ENCODE assay signal across 8 cellular contexts in the genomic region with DNA sequence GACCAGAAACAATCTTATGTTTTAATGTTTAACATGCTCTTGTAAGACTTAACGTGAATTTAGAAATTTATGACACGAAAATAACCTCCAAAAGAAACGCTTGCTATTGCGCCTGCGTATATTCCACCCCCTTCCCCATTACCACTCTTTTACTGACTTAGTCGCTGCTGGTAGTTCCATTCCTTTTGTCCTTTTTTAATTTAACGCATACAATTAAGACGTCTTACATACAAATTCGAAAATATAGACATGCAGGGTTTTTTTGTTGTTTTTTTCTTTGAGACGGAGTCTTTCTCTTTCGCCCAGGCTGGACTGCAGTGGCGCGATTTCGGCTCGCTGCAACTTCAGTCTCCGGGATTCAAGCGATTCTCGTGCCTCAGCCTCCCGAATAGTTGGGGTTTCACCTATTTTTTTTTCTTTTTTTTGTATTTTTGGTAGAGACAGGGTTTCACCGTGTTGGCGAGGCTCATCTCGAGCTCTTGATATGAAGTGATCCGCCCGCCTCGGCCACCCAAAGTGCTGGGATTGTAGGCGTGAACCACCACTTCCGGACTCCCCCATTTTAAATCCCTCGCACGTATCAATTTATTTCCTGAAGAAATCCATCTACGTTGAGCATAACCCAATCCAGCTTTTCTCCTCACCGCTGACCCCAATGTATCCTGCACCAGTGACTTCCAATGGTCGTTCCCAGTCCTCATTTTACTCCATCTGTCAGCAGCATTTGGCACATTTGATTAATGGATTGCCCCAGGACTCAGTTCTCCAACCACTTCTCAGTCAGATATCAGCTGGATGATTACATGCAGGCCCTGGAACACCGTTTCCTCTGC. TPM values are rescaled to one million over a fixed set of nuclear protein-coding genes. Genes with fewer than 3 reads are reported as not detected.
DNase-seq lines count a peak whose midpoint lies in the region; ATAC-seq and TF ChIP-seq lines count a peak whose summit lies in the region.

No MANE protein-coding gene starts in this region.

- peak overlapping the region; percentile 89 to 100 (median 97) for H3K4me3 Mint-ChIP-seq in CD8-positive, alpha-beta memory T cell

- H3K36me3 Mint-ChIP-seq in CD8-positive, alpha-beta memory T cell: peaks cover 0 to 29% (median 2%) of the 10 kb centered on the region in 3 donors

- POLR2A ChIA-PET in CD8-positive, alpha-beta memory T cell (lab: Charles Lee): interaction anchor here (0.7 to 2.4 kb wide), 32 partner anchors 11 to 228 kb away, joined by 3 to 25 read pairs (median 4); a partner anchor contains a TSS

- H3K4me3 ChIP-seq in CD8-positive, alpha-beta memory T cell (ENCODE audit: low read length): peak overlapping the region; percentile 84
- H3K4me3 ChIP-seq in OCI-LY1 (ENCODE audit: low read depth, low read length, poor library complexity, severe bottlenecking): peak overlapping the region; percentile 90

- H3K27me3 Mint-ChIP-seq in CD8-positive, alpha-beta memory T cell: no peaks in the 10 kb centered on the region

- ATAC-seq in GM19351 (IDR thresholded peaks at IDR 0.05; ENCODE audit: unreplicated experiment): peak; percentile 33
- ATAC-seq in HG03432 (IDR thresholded peaks at IDR 0.05; ENCODE audit: unreplicated experiment): peak; percentile 54
- ATAC-seq in foreskin keratinocyte: peak; percentile 52
- ATAC-seq in omental fat pad (ENCODE audit: low FRiP score): peak; percentile 74

- peak overlapping the region; percentile 61 for H3K9ac ChIP-seq in OCI-LY1 (ENCODE audit: low read length)

- no peaks in the 10 kb centered on the region for H3K9me3 Mint-ChIP-seq in CD8-positive, alpha-beta memory T cell

- H3F3A ChIP-seq in OCI-LY1 (ENCODE audit: insufficient read depth, low read length): no peaks in the 10 kb centered on the region

- H3K4me2 ChIP-seq in OCI-LY1 (ENCODE audit: low read length): peak overlapping the region; percentile 71

- peaks cover 7% of the 10 kb centered on the region for H3K79me2 ChIP-seq in OCI-LY1 (ENCODE audit: insufficient read depth, low read length)

- peak overlapping the region; percentile 92 for H3K27ac ChIP-seq in CD8-positive, alpha-beta memory T cell (ENCODE audit: low read depth, low read length)
- H3K27ac ChIP-seq in OCI-LY1 (ENCODE audit: low read depth, low read length, poor library complexity, severe bottlenecking) (peak overlapping the region; percentile 58), foreskin keratinocyte (peak overlapping the region; percentile 39)

- no peaks in the 10 kb centered on the region for H3K27me3 ChIP-seq in CD8-positive, alpha-beta memory T cell (ENCODE audit: insufficient read depth, low read length, poor library complexity, severe bottlenecking)
- H3K27me3 ChIP-seq in OCI-LY1 (ENCODE audit: insufficient read depth, low read length): no peaks in the 10 kb centered on the region
- H3K27me3 ChIP-seq in foreskin keratinocyte: no peaks in the 10 kb centered on the region

- H3K9me3 ChIP-seq in CD8-positive, alpha-beta memory T cell (ENCODE audit: low read length): no peaks in the 10 kb centered on the region
- H3K9me3 ChIP-seq in OCI-LY1 (ENCODE audit: low read length): no peaks in the 10 kb centered on the region

- peak in 3 of 5 donors; percentile 33 to 71 (median 47) for DNase-seq in CD8-positive, alpha-beta memory T cell
- DNase-seq in activated effector memory CD4-positive, alpha-beta T cell treated with anti-CD3 and anti-CD28 coated beads, Interleukin-2, amount 50 U/mL, for 16 hours: peak; percentile 81
- no peak for DNase-seq in foreskin keratinocyte
- no peak for DNase-seq in omental fat pad (ENCODE audit: low spot score)
- no peak for DNase-seq in cortex of kidney (lab: John Stamatoyannopoulos, UW)

- no peaks in the 10 kb centered on the region for H3K9me2 ChIP-seq in OCI-LY1 (ENCODE audit: low read depth, low read length)

- TF ChIP-seq CTCF in OCI-LY1 (IDR thresholded peaks at IDR 0.05; ENCODE audit: low read length) (no peak), foreskin keratinocyte (conservative IDR thresholded peaks at IDR 0.05) (no peak), omental fat pad (IDR thresholded peaks at IDR 0.05) (no peak)

- peaks cover 24% of the 10 kb centered on the region for H3K4me1 ChIP-seq in CD8-positive, alpha-beta memory T cell (ENCODE audit: insufficient read depth, low read length)
- peaks cover 18% of the 10 kb centered on the region for H3K4me1 ChIP-seq in OCI-LY1 (ENCODE audit: insufficient read depth, low read length, severe bottlenecking)
- H3K4me1 ChIP-seq in foreskin keratinocyte: no peaks in the 10 kb centered on the region

- peaks cover 35 to 58% (median 54%) of the 10 kb centered on the region in 3 donors for H3K4me1 Mint-ChIP-seq in CD8-positive, alpha-beta memory T cell

- peak overlapping the region; percentile 93 to 100 (median 98) for H3K27ac Mint-ChIP-seq in CD8-positive, alpha-beta memory T cell

- no peaks in the 10 kb centered on the region for H4K20me1 ChIP-seq in OCI-LY1 (ENCODE audit: insufficient read depth, low read length)

- peaks cover 5% of the 10 kb centered on the region for H3K36me3 ChIP-seq in CD8-positive, alpha-beta memory T cell (ENCODE audit: insufficient read depth, low read length)
- peaks cover 14% of the 10 kb centered on the region for H3K36me3 ChIP-seq in OCI-LY1 (ENCODE audit: insufficient read depth, low read length)

- CTCF ChIA-PET in CD8-positive, alpha-beta memory T cell (lab: Charles Lee): interaction anchor here (0.8 to 2.0 kb wide), 12 partner anchors 9 to 588 kb away, joined by 3 to 11 read pairs (median 3); a partner anchor contains a TSS

- peak overlapping the region; percentile 58 for H2AFZ ChIP-seq in OCI-LY1 (ENCODE audit: low read length)

RNA-seq across cellular contexts. Expression of a gene that starts 0.7 kb away (rescaled TPM):
- 10 to 100 TPM; 12.6 to 14.7 TPM for total RNA-seq in CD8-positive, alpha-beta memory T cell
- 15.7 TPM for polyA plus RNA-seq in CD8-positive, alpha-beta memory T cell
- 9.6 and 10.9 TPM in 2 replicates for total RNA-seq in foreskin keratinocyte
- polyA plus RNA-seq in foreskin keratinocyte: 10.6 and 11.2 TPM in 2 replicates
- total RNA-seq in omental fat pad: 10 to 100 TPM in 1 of 4 donors, 1 to 10 TPM in 3; 7.1 to 14.5 (median 8.6) TPM

RNA-seq across cellular contexts. Expression of a gene that starts 22.7 kb away (rescaled TPM):
- under 1 TPM; 0.29 to 0.50 TPM for total RNA-seq in CD8-positive, alpha-beta memory T cell
- not detected for polyA plus RNA-seq in CD8-positive, alpha-beta memory T cell
- total RNA-seq in foreskin keratinocyte (not detected in 2 replicates), omental fat pad (not detected)
- polyA plus RNA-seq in foreskin keratinocyte: not detected in 2 replicates

RNA-seq across cellular contexts. Expression of a gene that starts 34.5 kb away (rescaled TPM):
- 1 to 10 TPM; 6.3 to 6.6 TPM for total RNA-seq in CD8-positive, alpha-beta memory T cell
- polyA plus RNA-seq in CD8-positive, alpha-beta memory T cell: 7.5 TPM
- total RNA-seq in foreskin keratinocyte (not detected in 2 replicates), omental fat pad (10 to 100 TPM; 11.7 to 84.9 (median 17.1) TPM)
- not detected in 2 replicates for polyA plus RNA-seq in foreskin keratinocyte

RNA-seq across cellular contexts. Expression of a gene that starts 37.3 kb away (rescaled TPM):
- 100 to 1,000 TPM; 150 to 162 TPM for total RNA-seq in CD8-positive, alpha-beta memory T cell
- 129 TPM for polyA plus RNA-seq in CD8-positive, alpha-beta memory T cell
- total RNA-seq in foreskin keratinocyte: not detected in 2 replicates
- not detected in 2 replicates for polyA plus RNA-seq in foreskin keratinocyte
- total RNA-seq in omental fat pad: 10 to 100 TPM in 1 of 4 donors, 1 to 10 TPM in 3; 2.0 to 17.2 (median 5.3) TPM

Comparison
In these comparisons a context has a peak if more than half of its experiments do, and no peak if none do; other contexts are left out.
1. DNase-seq: peak in CD8-positive, alpha-beta memory T cell (3 of 5) and activated effector memory CD4-positive, alpha-beta T cell treated with anti-CD3 and anti-CD28 coated beads, Interleukin-2, amount 50 U/mL, for 16 hours (single experiment); none in foreskin keratinocyte (0 of 2), omental fat pad (single experiment) and cortex of kidney (single experiment).
2. H3K27ac ChIP-seq: peak in every context shown above with its lines; median percentile 92 in CD8-positive, alpha-beta memory T cell; 58 in OCI-LY1; 39 in foreskin keratinocyte.
3. Peak in every context shown above with its lines, with median percentiles within 50 percentile points of each other: ATAC-seq.